In genomic region chr1:109277434-109278204, GRCh38 we compare ENCODE assay signal across 8 cellular contexts. TPM values are rescaled to one million over a fixed set of nuclear protein-coding genes. Genes with fewer than 3 reads are reported as not detected.
A peak's percentile ranks its signal among the peaks of the same experiment; 100 is the strongest.
DNase-seq lines count a peak whose midpoint lies in the region; ATAC-seq and TF ChIP-seq lines count a peak whose summit lies in the region.

No MANE protein-coding gene starts in this region.

- H3K4me1 Mint-ChIP-seq in activated CD8-positive, alpha-beta T cell treated with anti-CD3 and anti-CD28 coated beads, Interleukin-2, amount 10 ng/mL, durations not matched to agents 7 days and 5 days (ENCODE audit: low read depth): peaks cover 45% of the 10 kb centered on the region
- peaks cover 0 to 6% of the 10 kb centered on the region in 2 donors for H3K4me1 Mint-ChIP-seq in effector memory CD8-positive, alpha-beta T cell (ENCODE audit: low read depth in 2 of 2)

- POLR2A ChIA-PET in activated CD8-positive, alpha-beta T cell treated with anti-CD3 and anti-CD28 coated beads, Interleukin-2, amount 10 ng/mL, durations not matched to agents 7 days and 5 days (lab: Charles Lee): interaction anchor here (1.0 to 1.4 kb wide), 2 partner anchors 120 to 121 kb away, joined by 3 to 5 read pairs; partner anchors contain the start of gene SORT1

- H3K27me3 Mint-ChIP-seq in activated CD8-positive, alpha-beta T cell treated with anti-CD3 and anti-CD28 coated beads, Interleukin-2, amount 10 ng/mL, durations not matched to agents 7 days and 5 days (ENCODE audit: low read depth): no peaks in the 10 kb centered on the region
- H3K27me3 Mint-ChIP-seq in effector memory CD8-positive, alpha-beta T cell: no peaks in the 10 kb centered on the region

- ATAC-seq in GM18498 (IDR thresholded peaks at IDR 0.05; ENCODE audit: unreplicated experiment) (peak; percentile 86), HG03196 (IDR thresholded peaks at IDR 0.05; ENCODE audit: unreplicated experiment) (peak; percentile 79)
- ATAC-seq in activated CD8-positive, alpha-beta T cell treated with anti-CD3 and anti-CD28 coated beads, Interleukin-2, amount 10 ng/mL, durations not matched to agents 7 days and 5 days: peak; percentile 79
- peak; percentile 77 for ATAC-seq in effector memory CD8-positive, alpha-beta T cell (replicated peaks)

- peak overlapping the region; percentile 71 for H3K27ac ChIP-seq in 22Rv1

- no peaks in the 10 kb centered on the region for H3K9me3 Mint-ChIP-seq in activated CD8-positive, alpha-beta T cell treated with anti-CD3 and anti-CD28 coated beads, Interleukin-2, amount 10 ng/mL, durations not matched to agents 7 days and 5 days (ENCODE audit: insufficient read depth)
- no peaks in the 10 kb centered on the region for H3K9me3 Mint-ChIP-seq in effector memory CD8-positive, alpha-beta T cell

- H3K36me3 Mint-ChIP-seq in activated CD8-positive, alpha-beta T cell treated with anti-CD3 and anti-CD28 coated beads, Interleukin-2, amount 10 ng/mL, durations not matched to agents 7 days and 5 days (ENCODE audit: low read depth): peaks cover 23% of the 10 kb centered on the region
- peaks cover 2% of the 10 kb centered on the region for H3K36me3 Mint-ChIP-seq in effector memory CD8-positive, alpha-beta T cell (ENCODE audit: insufficient read depth)

- DNase-seq in NCI-H69 (lab: John Stamatoyannopoulos, UW): peak; percentile 73
- DNase-seq in activated CD8-positive, alpha-beta T cell treated with anti-CD3 and anti-CD28 coated beads, Interleukin-2, amount 10 ng/mL, durations not matched to agents 7 days and 5 days: peak; percentile 79
- peak; percentile 53 to 58 (median 55) for DNase-seq in effector memory CD8-positive, alpha-beta T cell
- peak; percentile 90 for DNase-seq in medulla oblongata (ENCODE audit: extremely low spot score)
- peak; percentile 22 to 23 for DNase-seq in stimulated activated CD8-positive, alpha-beta memory T cell treated with anti-CD3 and anti-CD28 coated beads, Interleukin-15, amount 100 ng/mL, for 4 hours (ENCODE audit: low read depth in 2 of 2)

- H3K4me3 Mint-ChIP-seq in activated CD8-positive, alpha-beta T cell treated with anti-CD3 and anti-CD28 coated beads, Interleukin-2, amount 10 ng/mL, durations not matched to agents 7 days and 5 days: no peak overlapping the region
- H3K4me3 Mint-ChIP-seq in effector memory CD8-positive, alpha-beta T cell: no peak overlapping the region

- TF ChIP-seq CTCF in 22Rv1 (IDR thresholded peaks at IDR 0.05): peak; percentile 91

- CTCF ChIA-PET in activated CD8-positive, alpha-beta T cell treated with anti-CD3 and anti-CD28 coated beads, Interleukin-2, amount 10 ng/mL, durations not matched to agents 7 days and 5 days (lab: Charles Lee): interaction anchor here (0.6 to 5.4 kb wide), 21 partner anchors 9 to 255 kb away, joined by 3 to 166 read pairs (median 4); partner anchors contain the start of genes CYB561D1 and SORT1

- H3K27ac Mint-ChIP-seq in activated CD8-positive, alpha-beta T cell treated with anti-CD3 and anti-CD28 coated beads, Interleukin-2, amount 10 ng/mL, durations not matched to agents 7 days and 5 days: peak overlapping the region; percentile 54
- H3K27ac Mint-ChIP-seq in effector memory CD8-positive, alpha-beta T cell: peak overlapping the region; percentile 38 to 46

RNA-seq across cellular contexts. Expression of gene PSRC1, which starts 5.3 kb away (rescaled TPM):
- total RNA-seq in activated CD8-positive, alpha-beta T cell treated with anti-CD3 and anti-CD28 coated beads, Interleukin-2, amount 10 ng/mL, durations not matched to agents 7 days and 5 days: 10 to 100 TPM; 38.2 to 40.7 TPM

RNA-seq across cellular contexts. Expression of gene CELSR2, which starts 28.3 kb away (rescaled TPM):
- 1 to 10 TPM; 4.9 to 5.2 TPM for total RNA-seq in activated CD8-positive, alpha-beta T cell treated with anti-CD3 and anti-CD28 coated beads, Interleukin-2, amount 10 ng/mL, durations not matched to agents 7 days and 5 days

RNA-seq across cellular contexts. Expression of gene MYBPHL, which starts 29.2 kb away (rescaled TPM):
- total RNA-seq in activated CD8-positive, alpha-beta T cell treated with anti-CD3 and anti-CD28 coated beads, Interleukin-2, amount 10 ng/mL, durations not matched to agents 7 days and 5 days: not detected

Comparison
In these comparisons a context has a peak if more than half of its experiments do, and no peak if none do; other contexts are left out.
1. Peak in every context shown above with its lines: DNase-seq, ATAC-seq and H3K27ac ChIP-seq.
2. DNase-seq: peak in every context shown above with its lines; median percentile 90 in medulla oblongata; 79 in activated CD8-positive, alpha-beta T cell treated with anti-CD3 and anti-CD28 coated beads, Interleukin-2, amount 10 ng/mL, durations not matched to agents 7 days and 5 days; 73 in NCI-H69; 55 in effector memory CD8-positive, alpha-beta T cell; 22 in stimulated activated CD8-positive, alpha-beta memory T cell treated with anti-CD3 and anti-CD28 coated beads, Interleukin-15, amount 100 ng/mL, for 4 hours.